In the genomic region with DNA sequence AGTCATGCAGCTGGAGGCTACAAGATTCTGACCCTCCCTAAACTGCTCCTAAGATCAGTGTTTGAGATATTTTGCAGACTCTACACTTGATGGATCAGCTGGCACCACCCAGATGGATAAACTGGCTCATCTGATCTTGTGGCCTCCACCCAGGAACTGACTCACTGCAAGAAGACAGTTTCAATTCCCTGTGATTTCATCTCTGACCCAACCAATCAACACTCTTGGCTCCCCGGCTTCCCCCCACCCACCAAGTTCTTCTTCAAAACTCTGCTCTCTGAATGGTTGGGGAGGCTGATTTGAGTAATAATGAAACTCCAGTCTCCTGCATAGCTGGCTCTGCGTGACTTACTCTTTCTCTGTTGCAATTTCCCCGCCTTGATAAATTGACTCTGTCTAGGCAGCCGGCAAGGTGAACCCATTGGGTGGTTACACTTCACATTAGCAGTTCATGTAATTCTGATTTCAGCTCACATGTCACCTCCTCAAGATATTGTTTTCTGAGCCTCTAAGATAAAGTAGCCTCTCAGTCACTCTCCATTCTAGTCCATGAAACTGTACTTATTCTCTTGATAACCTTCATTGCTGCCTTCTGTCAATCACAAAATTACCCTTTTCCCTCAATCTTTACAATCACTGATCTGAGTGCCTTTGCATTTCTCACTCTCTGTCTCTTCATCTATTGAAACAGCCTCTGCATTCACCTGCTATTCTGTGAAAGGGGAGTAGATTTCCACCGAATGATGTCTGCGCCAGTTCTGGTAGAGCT, we compare ENCODE assay signal across 9 cellular contexts. TPM values are rescaled to one million over a fixed set of nuclear protein-coding genes. Genes with fewer than 3 reads are reported as not detected.
DNase-seq lines count a peak whose midpoint lies in the region; ATAC-seq and TF ChIP-seq lines count a peak whose summit lies in the region.
"Had no signal": no experiment of that assay in that cellular context is flagged by ENCODE, and none has a peak within 500 bp of the region (broad histone marks: within the 10 kb centered on the region; RNA-seq: fewer than 3 reads in every experiment).

No MANE protein-coding gene starts in this region.

- no peak overlapping the region for H2BK20ac ChIP-seq in H9 (ENCODE audit: low read depth, low read length, poor library complexity, severe bottlenecking)

- peaks cover 18 to 49% of the 10 kb centered on the region in 2 experiments for H3K9me3 Mint-ChIP-seq in H9
- H3K9me3 Mint-ChIP-seq: central memory CD8-positive, alpha-beta T cell had no signal

- H2BK120ac ChIP-seq in H9 (ENCODE audit: low read depth, low read length, poor library complexity, severe bottlenecking), result no peak overlapping the region

- no peaks in the 10 kb centered on the region for H3K27me3 ChIP-seq in H9 (ENCODE audit: insufficient read depth, low read length)
- H3K27me3 ChIP-seq in WERI-Rb-1 (ENCODE audit: insufficient read depth, low read depth, severe bottlenecking), result peaks cover 75% of the 10 kb centered on the region

- no peak overlapping the region for H3T11ph ChIP-seq in H9 (ENCODE audit: low read length)

- no peak overlapping the region for H4K91ac ChIP-seq in H9 (ENCODE audit: insufficient read length, low read depth, low read length)

- no peaks in the 10 kb centered on the region for H4K20me1 ChIP-seq in H9 (ENCODE audit: control insufficient read depth, insufficient read depth, insufficient read length)

- no peaks in the 10 kb centered on the region for H3K36me3 ChIP-seq in WERI-Rb-1

- no peaks in the 10 kb centered on the region for H3K23me2 ChIP-seq in H9 (ENCODE audit: insufficient read length, low read depth, low read length, poor library complexity, severe bottlenecking)

- H3K23ac ChIP-seq in H9 (ENCODE audit: insufficient read length, low read depth, low read length), result no peak overlapping the region

- no peak overlapping the region for H3K56ac ChIP-seq in H9 (ENCODE audit: insufficient read length, low read depth, low read length)

- no CpG with 5 or more reads among the region's 6 CpGs for WGBS in H9 (ENCODE audit: extremely low coverage, insufficient read length, low lambda C conversion rate)

- H4K8ac ChIP-seq in H9 (replicated peaks; ENCODE audit: insufficient read length, low read depth, low read length), result no peak overlapping the region

- no peak overlapping the region for H3K4me3 ChIP-seq in WERI-Rb-1 (ENCODE audit: low read depth, low read length)

- no peak overlapping the region for H3K27ac Mint-ChIP-seq in H9

- H3K4me3 Mint-ChIP-seq in H9, result no peak overlapping the region
- H3K4me3 Mint-ChIP-seq: central memory CD8-positive, alpha-beta T cell had no signal

- H3K9ac ChIP-seq in H9 (ENCODE audit: extremely low read depth, insufficient read length, low read length), result no peak overlapping the region

- no peaks in the 10 kb centered on the region for H3K79me1 ChIP-seq in H9 (ENCODE audit: insufficient read depth, low read depth, low read length, poor library complexity, severe bottlenecking)

- H3K4me2 ChIP-seq in H9 (ENCODE audit: insufficient read depth, insufficient read length, low read length), result no peak overlapping the region

- H2AFZ ChIP-seq in H9 (ENCODE audit: low read length), result no peak overlapping the region

- no peak overlapping the region for H3K18ac ChIP-seq in H9 (ENCODE audit: insufficient read length, low read depth, low read length)

- no peak overlapping the region for H2BK15ac ChIP-seq in H9 (ENCODE audit: low read depth, low read length)

- no peak overlapping the region for H4K5ac ChIP-seq in H9 (ENCODE audit: insufficient read length, low read depth, low read length)

- intact Hi-C loops in head of caudate nucleus (cut with DNase I), result no loop called here

- H3K27ac ChIP-seq in H9 (ENCODE audit: insufficient read length, low read depth, low read length), result no peak overlapping the region
- H3K27ac ChIP-seq in WERI-Rb-1, result no peak overlapping the region

- no peaks in the 10 kb centered on the region for H3K4me1 ChIP-seq in H9 (ENCODE audit: insufficient read depth, low read length)

- no peak overlapping the region for H2BK5ac ChIP-seq in H9 (ENCODE audit: insufficient read length, low read length)

- H3K36me3 Mint-ChIP-seq in H9 (ENCODE audit: insufficient read depth in 1 of 3, low read depth in 3 of 3), result no peaks in the 10 kb centered on the region

- ATAC-seq in HG02642 (IDR thresholded peaks at IDR 0.05; ENCODE audit: poor library complexity, unreplicated experiment), result no peak

- TF ChIP-seq CTCF in H9 (conservative IDR thresholded peaks at IDR 0.05) (no peak), WERI-Rb-1 (IDR thresholded peaks at IDR 0.05; ENCODE audit: low read depth, low read length) (no peak)

- H3K9me3 ChIP-seq in H9 (ENCODE audit: control insufficient read depth, low read depth, low read length) (no peaks in the 10 kb centered on the region), WERI-Rb-1 (ENCODE audit: severe bottlenecking) (peaks cover 3% of the 10 kb centered on the region)

- no peaks in the 10 kb centered on the region for H3K4me1 Mint-ChIP-seq in H9
- H3K4me1 Mint-ChIP-seq: central memory CD8-positive, alpha-beta T cell had no signal

- DNase-seq in H4 (ENCODE audit: low spot score) (peak; percentile 78), head of caudate nucleus (peak in 22 of 42 donors; percentile 8 to 55 (median 30)), H9 (no peak), NCI-H1092 treated with DMSO at 0.1 percent for 48 hours (lab: John Stamatoyannopoulos, UW) (no peak), WERI-Rb-1 (no peak)
- peak; percentile 36 for DNase-seq in activated CD4-positive, CD25-positive, alpha-beta regulatory T cell treated with anti-CD3 and anti-CD28 coated beads, Interleukin-2, amount 50 U/mL, for 72 hours
- DNase-seq in stimulated activated CD4-positive, alpha-beta T cell treated with anti-CD3 and anti-CD28 coated beads, Interleukin-4, amount 100 ng/mL, for 4 hours, result peak; percentile 31 to 57

- no peak overlapping the region for H3K14ac ChIP-seq in H9 (ENCODE audit: insufficient read depth, low read length)

- no peak overlapping the region for H2AK5ac ChIP-seq in H9 (ENCODE audit: insufficient read length, low read length)

- H3K4ac ChIP-seq in H9 (ENCODE audit: low read depth, low read length), result no peak overlapping the region

- H2BK12ac ChIP-seq in H9 (ENCODE audit: insufficient read length, low read depth, low read length), result no peak overlapping the region

- H3K79me2 ChIP-seq in H9 (ENCODE audit: insufficient read depth, low read length), result no peaks in the 10 kb centered on the region

- peaks cover 23% of the 10 kb centered on the region for H3K27me3 Mint-ChIP-seq in H9 (ENCODE audit: low read depth)
- H3K27me3 Mint-ChIP-seq: central memory CD8-positive, alpha-beta T cell had no signal

RNA-seq across cellular contexts. Expression of gene FPR3, which starts 9.9 kb away (rescaled TPM):
- total RNA-seq in H4 (2014; rRNA removed; shearing (Covaris generic)), result 0.62 and 0.64 TPM in 2 replicates
- not detected in 2 replicates for total RNA-seq in H9 (2021)

RNA-seq across cellular contexts. Expression of gene FPR2, which starts 24.1 kb away (rescaled TPM):
- 0.23 TPM in 1 of 2 replicates, not detected in the other for total RNA-seq in H4 (2014; rRNA removed; shearing (Covaris generic))
- not detected in 2 replicates for total RNA-seq in H9 (2021)

RNA-seq across cellular contexts. Expression of gene FPR1, which starts 33.4 kb away (rescaled TPM):
- 2.5 and 3.0 TPM in 2 replicates for total RNA-seq in H4 (2014; rRNA removed; shearing (Covaris generic))
- not detected in 2 replicates for total RNA-seq in H9 (2021)

Comparison
In these comparisons a context has a peak if more than half of its experiments do, and no peak if none do; other contexts are left out.
1. DNase-seq: peak in H4 (single experiment), activated CD4-positive, CD25-positive, alpha-beta regulatory T cell treated with anti-CD3 and anti-CD28 coated beads, Interleukin-2, amount 50 U/mL, for 72 hours (single experiment), head of caudate nucleus (22 of 42) and stimulated activated CD4-positive, alpha-beta T cell treated with anti-CD3 and anti-CD28 coated beads, Interleukin-4, amount 100 ng/mL, for 4 hours (2 of 2); none in H9 (single experiment), NCI-H1092 treated with DMSO at 0.1 percent for 48 hours (single experiment) and WERI-Rb-1 (single experiment).